15 cellular contexts compared by ENCODE assay signal in genomic region chr3:32288819-32289218, GRCh38. TPM values are rescaled to one million over a fixed set of nuclear protein-coding genes. Genes with fewer than 3 reads are reported as not detected.
DNase-seq lines count a peak whose midpoint lies in the region; ATAC-seq and TF ChIP-seq lines count a peak whose summit lies in the region.
"Had no signal": no experiment of that assay in that cellular context is flagged by ENCODE, and none has a peak within 500 bp of the region (broad histone marks: within the 10 kb centered on the region; RNA-seq: fewer than 3 reads in every experiment).

No MANE protein-coding gene starts in this region.

- no peak overlapping the region for H3K4me3 ChIP-seq in BLaER1 treated with 17β-estradiol and CSF1 and Interleukin-3, amounts not matched to agents 10 nM and 100 nM
- H3K4me3 ChIP-seq in DND-41 (ENCODE audit: low read depth in 1 of 2, low read length in 2 of 2) (peak overlapping the region in 1 of 2 experiments; percentile 9; a peak in 1 of 4 replicates), hepatocyte (no peak overlapping the region)
- no peak overlapping the region for H3K4me3 ChIP-seq in effector memory CD4-positive, alpha-beta T cell (ENCODE audit: insufficient read depth, low read depth, low read length, poor library complexity, severe bottlenecking)
- H3K4me3 ChIP-seq: tibial nerve had no signal

- peaks cover 46 to 69% (median 59%) of the 10 kb centered on the region in 10 experiments for H3K4me1 ChIP-seq in BLaER1 treated with 17β-estradiol and CSF1 and Interleukin-3, amounts not matched to agents 10 nM and 100 nM
- H3K4me1 ChIP-seq in DND-41 (ENCODE audit: insufficient read depth, low read length) (peaks cover 15% of the 10 kb centered on the region), hepatocyte (ENCODE audit: insufficient read depth) (peaks cover 31% of the 10 kb centered on the region)
- peaks cover 6% of the 10 kb centered on the region for H3K4me1 ChIP-seq in effector memory CD4-positive, alpha-beta T cell (ENCODE audit: control insufficient read depth, insufficient read depth, low read length, poor library complexity, severe bottlenecking)
- H3K4me1 ChIP-seq: BE2C, tibial nerve had no signal

- H3K79me2 ChIP-seq in DND-41 (ENCODE audit: insufficient read depth, low read length) = no peaks in the 10 kb centered on the region
- H3K79me2 ChIP-seq in hepatocyte = peaks cover 26% of the 10 kb centered on the region

- ATAC-seq in DND-41 (ENCODE audit: insufficient read depth, low read depth) = peak; percentile 92
- ATAC-seq: left lobe of liver had no signal

- no peaks in the 10 kb centered on the region for H4K20me1 ChIP-seq in BLaER1 treated with 17β-estradiol and CSF1 and Interleukin-3, amounts not matched to agents 10 nM and 100 nM
- H4K20me1 ChIP-seq in DND-41 (ENCODE audit: insufficient read depth, low read length) (no peaks in the 10 kb centered on the region), hepatocyte (ENCODE audit: insufficient read depth, poor library complexity, severe bottlenecking) (no peaks in the 10 kb centered on the region)

- H3K27ac ChIP-seq in BLaER1 treated with 17β-estradiol and CSF1 and Interleukin-3, amounts not matched to agents 10 nM and 100 nM = peak overlapping the region in 10 of 11 experiments; percentile 9 to 69 (median 54); a peak in 18 of 22 replicates
- H3K27ac ChIP-seq in DND-41 (ENCODE audit: low read length) (peak overlapping the region; percentile 60), hepatocyte (no peak overlapping the region)
- peak overlapping the region; percentile 17 for H3K27ac ChIP-seq in effector memory CD4-positive, alpha-beta T cell (ENCODE audit: insufficient read depth, low read length, poor library complexity, severe bottlenecking)
- H3K27ac ChIP-seq: tibial nerve had no signal

- H3K4me1 Mint-ChIP-seq in T-helper 1 cell treated with Interleukin-12 subunit alpha and Interleukin-12 subunit beta and Interleukin-4 antibody, amounts not matched to agents 30 μg/mL and 1 μg/mL, for 36 hours (ENCODE audit: low read depth) = peaks cover 24% of the 10 kb centered on the region
- H3K4me1 Mint-ChIP-seq in endothelial cell (ENCODE audit: unreplicated experiment) = peaks cover 2% of the 10 kb centered on the region

- DNase-seq in DND-41 (peak; percentile 50), occipital lobe (lab: John Stamatoyannopoulos, UW) (no peak), GM20000 (ENCODE audit: low spot score) (no peak), hepatocyte (ENCODE audit: low spot score) (no peak), endothelial cell (ENCODE audit: low spot score) (no peak)
- DNase-seq in effector memory CD4-positive, alpha-beta T cell = no peak
- DNase-seq: BE2C, hypothalamus, NCI-H1048, SIG-M5 had no signal

- H3K9me3 Mint-ChIP-seq in T-helper 1 cell treated with Interleukin-12 subunit alpha and Interleukin-12 subunit beta and Interleukin-4 antibody, amounts not matched to agents 30 μg/mL and 1 μg/mL, for 36 hours = no peaks in the 10 kb centered on the region
- no peaks in the 10 kb centered on the region for H3K9me3 Mint-ChIP-seq in endothelial cell (ENCODE audit: unreplicated experiment)
- H3K9me3 Mint-ChIP-seq: dendritic cell treated with granulocyte-macrophage colony-stimulating factor and Interleukin-4, amounts not matched to agents 40 ng/mL and 50 ng/mL, for 4 days had no signal

- no peaks in the 10 kb centered on the region for H3K27me3 ChIP-seq in BLaER1 treated with 17β-estradiol and CSF1 and Interleukin-3, amounts not matched to agents 10 nM and 100 nM
- H3K27me3 ChIP-seq in DND-41 (ENCODE audit: insufficient read depth, low read length, poor library complexity) = no peaks in the 10 kb centered on the region
- H3K27me3 ChIP-seq in effector memory CD4-positive, alpha-beta T cell (replicated peaks; ENCODE audit: control insufficient read depth, insufficient read depth, low read length, poor library complexity, severe bottlenecking) = no peaks in the 10 kb centered on the region
- H3K27me3 ChIP-seq in hepatocyte = no peaks in the 10 kb centered on the region
- H3K27me3 ChIP-seq: BE2C, tibial nerve had no signal

- peak overlapping the region; percentile 81 for H3K27ac Mint-ChIP-seq in T-helper 1 cell treated with Interleukin-12 subunit alpha and Interleukin-12 subunit beta and Interleukin-4 antibody, amounts not matched to agents 30 μg/mL and 1 μg/mL, for 36 hours
- no peak overlapping the region for H3K27ac Mint-ChIP-seq in endothelial cell (ENCODE audit: unreplicated experiment)
- H3K27ac Mint-ChIP-seq: dendritic cell treated with granulocyte-macrophage colony-stimulating factor and Interleukin-4, amounts not matched to agents 40 ng/mL and 50 ng/mL, for 4 days had no signal

- 92% methylated on average over 5 of the region's 5 CpGs for WGBS in hepatocyte (ENCODE audit: low lambda C conversion rate, missing lambda C conversion rate)

- no peaks in the 10 kb centered on the region for H3K9me2 ChIP-seq in hepatocyte (replicated peaks; ENCODE audit: insufficient read depth)

- no peaks in the 10 kb centered on the region for H3K9me3 ChIP-seq in BLaER1 treated with 17β-estradiol and CSF1 and Interleukin-3, amounts not matched to agents 10 nM and 100 nM (replicated peaks in 1 of 11)
- no peaks in the 10 kb centered on the region for H3K9me3 ChIP-seq in DND-41 (ENCODE audit: insufficient read depth, low read length, severe bottlenecking)
- H3K9me3 ChIP-seq in effector memory CD4-positive, alpha-beta T cell (ENCODE audit: control insufficient read depth, low read length) = no peaks in the 10 kb centered on the region
- H3K9me3 ChIP-seq in hepatocyte (ENCODE audit: low read depth) = no peaks in the 10 kb centered on the region
- H3K9me3 ChIP-seq: BE2C, tibial nerve had no signal

- H3K27me3 Mint-ChIP-seq in T-helper 1 cell treated with Interleukin-12 subunit alpha and Interleukin-12 subunit beta and Interleukin-4 antibody, amounts not matched to agents 30 μg/mL and 1 μg/mL, for 36 hours (ENCODE audit: low read depth) = no peaks in the 10 kb centered on the region
- peaks cover 3% of the 10 kb centered on the region for H3K27me3 Mint-ChIP-seq in endothelial cell (ENCODE audit: unreplicated experiment)
- H3K27me3 Mint-ChIP-seq: dendritic cell treated with granulocyte-macrophage colony-stimulating factor and Interleukin-4, amounts not matched to agents 40 ng/mL and 50 ng/mL, for 4 days had no signal

- H3K36me3 Mint-ChIP-seq in T-helper 1 cell treated with Interleukin-12 subunit alpha and Interleukin-12 subunit beta and Interleukin-4 antibody, amounts not matched to agents 30 μg/mL and 1 μg/mL, for 36 hours (ENCODE audit: low read depth) = peaks cover 2% of the 10 kb centered on the region
- H3K36me3 Mint-ChIP-seq in endothelial cell (ENCODE audit: low read depth, unreplicated experiment) = no peaks in the 10 kb centered on the region

- H3K4me2 ChIP-seq in BLaER1 treated with 17β-estradiol and CSF1 and Interleukin-3, amounts not matched to agents 10 nM and 100 nM = peak overlapping the region; percentile 18 to 65 (median 41)
- H3K4me2 ChIP-seq in DND-41 (ENCODE audit: insufficient read depth, low read length) (peak overlapping the region; percentile 32), hepatocyte (no peak overlapping the region)

- no peak overlapping the region for H3K9ac ChIP-seq in BLaER1 treated with 17β-estradiol and CSF1 and Interleukin-3, amounts not matched to agents 10 nM and 100 nM
- H3K9ac ChIP-seq in DND-41 (ENCODE audit: low read depth, low read length) = peak overlapping the region; percentile 13

- peak overlapping the region; percentile 71 for H2AFZ ChIP-seq in DND-41 (ENCODE audit: low read depth, low read length)
- no peak overlapping the region for H2AFZ ChIP-seq in hepatocyte

- no peaks in the 10 kb centered on the region for H3K36me3 ChIP-seq in BLaER1 treated with 17β-estradiol and CSF1 and Interleukin-3, amounts not matched to agents 10 nM and 100 nM
- H3K36me3 ChIP-seq in DND-41 (ENCODE audit: insufficient read depth, low read length) (no peaks in the 10 kb centered on the region), hepatocyte (replicated peaks; ENCODE audit: insufficient read depth, low read depth) (no peaks in the 10 kb centered on the region)
- H3K36me3 ChIP-seq in effector memory CD4-positive, alpha-beta T cell (ENCODE audit: control insufficient read depth, insufficient read depth, low read length) = no peaks in the 10 kb centered on the region
- H3K36me3 ChIP-seq: BE2C, tibial nerve had no signal

- no peak overlapping the region for H3K4me3 Mint-ChIP-seq in T-helper 1 cell treated with Interleukin-12 subunit alpha and Interleukin-12 subunit beta and Interleukin-4 antibody, amounts not matched to agents 30 μg/mL and 1 μg/mL, for 36 hours
- H3K4me3 Mint-ChIP-seq in endothelial cell (ENCODE audit: unreplicated experiment) = no peak overlapping the region
- H3K4me3 Mint-ChIP-seq: dendritic cell treated with granulocyte-macrophage colony-stimulating factor and Interleukin-4, amounts not matched to agents 40 ng/mL and 50 ng/mL, for 4 days had no signal

- TF ChIP-seq CTCF in DND-41 (IDR thresholded peaks at IDR 0.05; ENCODE audit: borderline replicate concordance, extremely low read depth, low read length, poor library complexity, severe bottlenecking) = peak; percentile 51
- TF ChIP-seq CTCF in GM20000 (IDR thresholded peaks at IDR 0.05; ENCODE audit: extremely low read depth, missing control alignments) = no peak
- no peak for TF ChIP-seq CTCF in hepatocyte (IDR thresholded peaks at IDR 0.05; ENCODE audit: poor library complexity)
- no peak for TF ChIP-seq CTCF in endothelial cell (IDR thresholded peaks at IDR 0.05; ENCODE audit: unreplicated experiment)

RNA-seq across cellular contexts. Expression of gene CMTM8, which starts 50.3 kb away (rescaled TPM):
- total RNA-seq in occipital lobe = 0.31 TPM
- total RNA-seq in hepatocyte = 17.1 and 20.7 TPM in 2 replicates
- polyA plus RNA-seq in hepatocyte = 23.9 and 34.1 TPM in 2 replicates
- total RNA-seq in endothelial cell (ENCODE audit: unreplicated experiment) = 16.2 TPM

Comparison
In these comparisons a context has a peak if more than half of its experiments do, and no peak if none do; other contexts are left out.
1. RNA of gene CMTM8, which starts 50.3 kb away (total RNA-seq): 17.1 to 20.7 TPM in hepatocyte and 16.2 TPM in endothelial cell (single experiment); 0.31 TPM in occipital lobe (single experiment); every median in the first group is over 10 times any median in the second.